33 cellular contexts compared by ENCODE assay signal in genomic region chr12:57199191-57199590, GRCh38. TPM values are rescaled to one million over a fixed set of nuclear protein-coding genes. Genes with fewer than 3 reads are reported as not detected.
"Had no signal": no experiment of that assay in that cellular context is flagged by ENCODE, and none has a peak within 500 bp of the region (broad histone marks: within the 10 kb centered on the region; RNA-seq: fewer than 3 reads in every experiment).

No MANE protein-coding gene starts in this region.

- H3K27ac Mint-ChIP-seq: stimulated activated effector memory CD8-positive, alpha-beta T cell treated with anti-CD3 and anti-CD28 coated beads, Interleukin-12 subunit alpha, Interleukin-12 subunit beta, amount 100 ng/mL, for 72 hours; stimulated activated memory B cell treated with anti-CD40 and anti-IgM and Interleukin-4, amounts not matched to agents 10 μg/mL and 1 μg/mL and 100 μg/mL, for 72 hours; stimulated activated naive B cell treated with anti-CD40 and anti-IgM and Interleukin-4, amounts not matched to agents 10 μg/mL and 1 μg/mL and 100 μg/mL, for 72 hours; stimulated activated naive CD8-positive, alpha-beta T cell treated with anti-CD3 and anti-CD28 coated beads, Interleukin-15, amount 100 ng/mL, for 72 hours; stimulated activated naive CD8-positive, alpha-beta T cell treated with anti-CD3 and anti-CD28 coated beads, Interleukin-15, Interleukin-2, amounts not matched to agents 100 ng/mL and 50 ng/mL, for 24 hours; type B pancreatic cell had no signal

- H3K36me3 ChIP-seq: uterus had no signal

- H3K9me3 Mint-ChIP-seq: stimulated activated effector memory CD8-positive, alpha-beta T cell treated with anti-CD3 and anti-CD28 coated beads, Interleukin-12 subunit alpha, Interleukin-12 subunit beta, amount 100 ng/mL, for 72 hours; stimulated activated memory B cell treated with anti-CD40 and anti-IgM and Interleukin-4, amounts not matched to agents 10 μg/mL and 1 μg/mL and 100 μg/mL, for 72 hours; stimulated activated naive B cell treated with anti-CD40 and anti-IgM and Interleukin-4, amounts not matched to agents 10 μg/mL and 1 μg/mL and 100 μg/mL, for 72 hours; stimulated activated naive CD8-positive, alpha-beta T cell treated with anti-CD3 and anti-CD28 coated beads, Interleukin-15, amount 100 ng/mL, for 72 hours; stimulated activated naive CD8-positive, alpha-beta T cell treated with anti-CD3 and anti-CD28 coated beads, Interleukin-15, Interleukin-2, amounts not matched to agents 100 ng/mL and 50 ng/mL, for 24 hours; type B pancreatic cell had no signal

- ATAC-seq: stimulated activated effector memory CD8-positive, alpha-beta T cell treated with anti-CD3 and anti-CD28 coated beads, Interleukin-12 subunit alpha, Interleukin-12 subunit beta, amount 100 ng/mL, for 72 hours; stimulated activated memory B cell treated with anti-CD40 and anti-IgM and Interleukin-4, amounts not matched to agents 10 μg/mL and 1 μg/mL and 100 μg/mL, for 72 hours; stimulated activated naive B cell treated with anti-CD40 and anti-IgM and Interleukin-4, amounts not matched to agents 10 μg/mL and 1 μg/mL and 100 μg/mL, for 72 hours; stimulated activated naive CD8-positive, alpha-beta T cell treated with anti-CD3 and anti-CD28 coated beads, Interleukin-15, amount 100 ng/mL, for 72 hours; stimulated activated naive CD8-positive, alpha-beta T cell treated with anti-CD3 and anti-CD28 coated beads, Interleukin-15, Interleukin-2, amounts not matched to agents 100 U/mL and 50 U/mL, for 24 hours; upper lobe of right lung had no signal

- H3K9me3 ChIP-seq: stomach, suprapubic skin, testis, thoracic aorta, thyroid gland, tibial artery, tibial nerve, transverse colon, upper lobe of left lung, upper lobe of right lung, uterus, vagina had no signal

- H3K4me1 ChIP-seq: stomach, suprapubic skin, testis, thyroid gland, tibial artery, tibial nerve, transverse colon, upper lobe of left lung, upper lobe of right lung, uterus, vagina had no signal

- DNase-seq: stimulated activated CD4-positive, alpha-beta T cell treated with anti-CD3 and anti-CD28 coated beads, Interleukin-2, amount 100 ng/mL, for 48 hours; stimulated activated CD4-positive, alpha-beta T cell treated with anti-CD3 and anti-CD28 coated beads, Interleukin-4, amount 100 ng/mL, for 1 hour; stimulated activated CD4-positive, alpha-beta T cell treated with anti-CD3 and anti-CD28 coated beads, Interleukin-4, amount 100 ng/mL, for 24 hours; stimulated activated CD4-positive, alpha-beta T cell treated with anti-CD3 and anti-CD28 coated beads, Interleukin-4, amount 100 ng/mL, for 4 hours; stimulated activated CD8-positive, alpha-beta memory T cell treated with anti-CD3 and anti-CD28 coated beads, Interleukin-4, amount 100 ng/mL, for 48 hours; stimulated activated naive B cell treated with anti-CD40 and anti-IgM and Interleukin-4, amounts not matched to agents 10 μg/mL and 1 μg/mL and 100 μg/mL, for 72 hours; stimulated activated naive CD4-positive, alpha-beta T cell; stimulated activated naive CD4-positive, alpha-beta T cell treated with Interleukin-2 at 50 U/mL for 16 hours; stimulated activated naive CD8-positive, alpha-beta T cell treated with anti-CD3 and anti-CD28 coated beads, Interleukin-15, amount 100 ng/mL, for 72 hours; stimulated activated naive CD8-positive, alpha-beta T cell treated with anti-CD3 and anti-CD28 coated beads, Interleukin-15, Interleukin-2, amounts not matched to agents 100 U/mL and 50 U/mL, for 24 hours; stomach; testis; thyroid gland; tibial artery; transverse colon; trophoblast cell; upper lobe of right lung; uterus had no signal

- FAIRE-seq: urothelium cell line had no signal

- H3K4me1 Mint-ChIP-seq: stimulated activated memory B cell treated with anti-CD40 and anti-IgM and Interleukin-4, amounts not matched to agents 10 μg/mL and 1 μg/mL and 100 μg/mL, for 72 hours; stimulated activated naive B cell treated with anti-CD40 and anti-IgM and Interleukin-4, amounts not matched to agents 10 μg/mL and 1 μg/mL and 100 μg/mL, for 72 hours; stimulated activated naive CD8-positive, alpha-beta T cell treated with anti-CD3 and anti-CD28 coated beads, Interleukin-15, amount 100 ng/mL, for 72 hours had no signal

- H3K36me3 Mint-ChIP-seq: stimulated activated effector memory CD8-positive, alpha-beta T cell treated with anti-CD3 and anti-CD28 coated beads, Interleukin-12 subunit alpha, Interleukin-12 subunit beta, amount 100 ng/mL, for 72 hours; stimulated activated memory B cell treated with anti-CD40 and anti-IgM and Interleukin-4, amounts not matched to agents 10 μg/mL and 1 μg/mL and 100 μg/mL, for 72 hours; stimulated activated naive B cell treated with anti-CD40 and anti-IgM and Interleukin-4, amounts not matched to agents 10 μg/mL and 1 μg/mL and 100 μg/mL, for 72 hours had no signal

- H3K27me3 ChIP-seq: stomach, suprapubic skin, testis, thyroid gland, tibial artery, tibial nerve, transverse colon, upper lobe of left lung, upper lobe of right lung, uterus, vagina had no signal

- H3K4me3 ChIP-seq: stomach, suprapubic skin, testis, thoracic aorta, thyroid gland, tibial artery, tibial nerve, transverse colon, upper lobe of left lung, upper lobe of right lung, uterus, vagina had no signal

- H3K27me3 Mint-ChIP-seq: stimulated activated memory B cell treated with anti-CD40 and anti-IgM and Interleukin-4, amounts not matched to agents 10 μg/mL and 1 μg/mL and 100 μg/mL, for 72 hours; stimulated activated naive CD8-positive, alpha-beta T cell treated with anti-CD3 and anti-CD28 coated beads, Interleukin-15, amount 100 ng/mL, for 72 hours; stimulated activated naive CD8-positive, alpha-beta T cell treated with anti-CD3 and anti-CD28 coated beads, Interleukin-15, Interleukin-2, amounts not matched to agents 100 ng/mL and 50 ng/mL, for 24 hours; type B pancreatic cell had no signal

- H3K27ac ChIP-seq: stomach, suprapubic skin, testis, thoracic aorta, thyroid gland, tibial artery, tibial nerve, transverse colon, upper lobe of left lung, upper lobe of right lung, uterus, vagina had no signal

- H3K4me3 Mint-ChIP-seq: stimulated activated effector memory CD8-positive, alpha-beta T cell treated with anti-CD3 and anti-CD28 coated beads, Interleukin-12 subunit alpha, Interleukin-12 subunit beta, amount 100 ng/mL, for 72 hours; stimulated activated memory B cell treated with anti-CD40 and anti-IgM and Interleukin-4, amounts not matched to agents 10 μg/mL and 1 μg/mL and 100 μg/mL, for 72 hours; stimulated activated naive B cell treated with anti-CD40 and anti-IgM and Interleukin-4, amounts not matched to agents 10 μg/mL and 1 μg/mL and 100 μg/mL, for 72 hours; stimulated activated naive CD8-positive, alpha-beta T cell treated with anti-CD3 and anti-CD28 coated beads, Interleukin-15, amount 100 ng/mL, for 72 hours; stimulated activated naive CD8-positive, alpha-beta T cell treated with anti-CD3 and anti-CD28 coated beads, Interleukin-15, Interleukin-2, amounts not matched to agents 100 ng/mL and 50 ng/mL, for 24 hours; type B pancreatic cell had no signal

RNA-seq across cellular contexts. Expression of gene NXPH4, which starts 17.4 kb away (rescaled TPM):
- total RNA-seq: subcutaneous adipose tissue, transverse colon, upper lobe of right lung, ureter had no signal

RNA-seq across cellular contexts. Expression of gene LRP1-AS, which starts 51.8 kb away (rescaled TPM):
- total RNA-seq: stomach, subcutaneous adipose tissue, suprapubic skin, temporal lobe, testis, thoracic aorta, thyroid gland, tibial nerve, transverse colon, upper lobe of left lung, upper lobe of right lung, ureter, urinary bladder, uterus, vagina had no signal
- polyA plus RNA-seq: stomach, thymus, urinary bladder had no signal
